ENCODE assay signal across 7 cellular contexts in the genomic region with DNA sequence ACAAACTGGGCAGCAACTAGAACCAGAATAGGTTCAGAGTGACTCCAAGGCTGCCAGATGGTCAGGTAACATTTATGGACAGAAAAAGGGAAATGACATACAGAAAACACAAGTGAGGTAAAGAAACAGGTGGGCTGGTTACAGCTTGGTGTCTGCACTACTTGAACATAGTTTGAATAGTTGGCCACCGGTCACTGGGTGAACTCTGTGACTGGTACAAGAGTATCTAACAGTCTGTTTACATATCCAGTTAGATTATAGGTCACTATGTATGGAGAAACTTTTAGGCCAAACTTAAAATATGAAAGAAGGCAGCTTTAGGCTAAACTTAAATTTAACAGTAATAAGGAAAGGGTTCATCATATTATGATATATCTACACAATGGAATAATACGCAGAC.
"Had no signal": no experiment of that assay in that cellular context is flagged by ENCODE, and none has a peak within 500 bp of the region (broad histone marks: within the 10 kb centered on the region; RNA-seq: fewer than 3 reads in every experiment).

No MANE protein-coding gene starts in this region.

- DNase-seq: H9, HCEC 1CT, HFFc6, IMR-90, KG1 had no signal

- H3K4me2 ChIP-seq: GM23338 had no signal

- ATAC-seq: GM23338, K562 had no signal

- H3K4me3 ChIP-seq: GM23338, K562 had no signal

- H3K27ac Mint-ChIP-seq: GM23338, H9, HFFc6 had no signal

- H2AFZ ChIP-seq: GM23338 had no signal

- H3K4me3 Mint-ChIP-seq: GM23338, H9, HFFc6 had no signal

- H3K4me1 Mint-ChIP-seq: GM23338, H9 had no signal

- H3K9me3 Mint-ChIP-seq: GM23338, H9, HFFc6 had no signal
